Comparison of ENCODE assay signal across 2 cellular contexts in genomic region chr4:6197433-6198174, GRCh38.
TF ChIP-seq lines count a peak whose summit lies in the region.

No MANE protein-coding gene starts in this region.

TF ChIP-seq in GM23338, 12 proteins besides CTCF, POLR2A, EP300 and RAD21:
- TF ChIP-seq JUNB (IDR thresholded peaks at IDR 0.05; ENCODE audit: unreplicated experiment) (no peak), NANOG (IDR thresholded peaks at IDR 0.05; ENCODE audit: borderline replicate concordance) (no peak), ZNF114 (CRISPR knock-in tag; IDR thresholded peaks at IDR 0.05) (no peak)
- TF ChIP-seq, protein P1, sequence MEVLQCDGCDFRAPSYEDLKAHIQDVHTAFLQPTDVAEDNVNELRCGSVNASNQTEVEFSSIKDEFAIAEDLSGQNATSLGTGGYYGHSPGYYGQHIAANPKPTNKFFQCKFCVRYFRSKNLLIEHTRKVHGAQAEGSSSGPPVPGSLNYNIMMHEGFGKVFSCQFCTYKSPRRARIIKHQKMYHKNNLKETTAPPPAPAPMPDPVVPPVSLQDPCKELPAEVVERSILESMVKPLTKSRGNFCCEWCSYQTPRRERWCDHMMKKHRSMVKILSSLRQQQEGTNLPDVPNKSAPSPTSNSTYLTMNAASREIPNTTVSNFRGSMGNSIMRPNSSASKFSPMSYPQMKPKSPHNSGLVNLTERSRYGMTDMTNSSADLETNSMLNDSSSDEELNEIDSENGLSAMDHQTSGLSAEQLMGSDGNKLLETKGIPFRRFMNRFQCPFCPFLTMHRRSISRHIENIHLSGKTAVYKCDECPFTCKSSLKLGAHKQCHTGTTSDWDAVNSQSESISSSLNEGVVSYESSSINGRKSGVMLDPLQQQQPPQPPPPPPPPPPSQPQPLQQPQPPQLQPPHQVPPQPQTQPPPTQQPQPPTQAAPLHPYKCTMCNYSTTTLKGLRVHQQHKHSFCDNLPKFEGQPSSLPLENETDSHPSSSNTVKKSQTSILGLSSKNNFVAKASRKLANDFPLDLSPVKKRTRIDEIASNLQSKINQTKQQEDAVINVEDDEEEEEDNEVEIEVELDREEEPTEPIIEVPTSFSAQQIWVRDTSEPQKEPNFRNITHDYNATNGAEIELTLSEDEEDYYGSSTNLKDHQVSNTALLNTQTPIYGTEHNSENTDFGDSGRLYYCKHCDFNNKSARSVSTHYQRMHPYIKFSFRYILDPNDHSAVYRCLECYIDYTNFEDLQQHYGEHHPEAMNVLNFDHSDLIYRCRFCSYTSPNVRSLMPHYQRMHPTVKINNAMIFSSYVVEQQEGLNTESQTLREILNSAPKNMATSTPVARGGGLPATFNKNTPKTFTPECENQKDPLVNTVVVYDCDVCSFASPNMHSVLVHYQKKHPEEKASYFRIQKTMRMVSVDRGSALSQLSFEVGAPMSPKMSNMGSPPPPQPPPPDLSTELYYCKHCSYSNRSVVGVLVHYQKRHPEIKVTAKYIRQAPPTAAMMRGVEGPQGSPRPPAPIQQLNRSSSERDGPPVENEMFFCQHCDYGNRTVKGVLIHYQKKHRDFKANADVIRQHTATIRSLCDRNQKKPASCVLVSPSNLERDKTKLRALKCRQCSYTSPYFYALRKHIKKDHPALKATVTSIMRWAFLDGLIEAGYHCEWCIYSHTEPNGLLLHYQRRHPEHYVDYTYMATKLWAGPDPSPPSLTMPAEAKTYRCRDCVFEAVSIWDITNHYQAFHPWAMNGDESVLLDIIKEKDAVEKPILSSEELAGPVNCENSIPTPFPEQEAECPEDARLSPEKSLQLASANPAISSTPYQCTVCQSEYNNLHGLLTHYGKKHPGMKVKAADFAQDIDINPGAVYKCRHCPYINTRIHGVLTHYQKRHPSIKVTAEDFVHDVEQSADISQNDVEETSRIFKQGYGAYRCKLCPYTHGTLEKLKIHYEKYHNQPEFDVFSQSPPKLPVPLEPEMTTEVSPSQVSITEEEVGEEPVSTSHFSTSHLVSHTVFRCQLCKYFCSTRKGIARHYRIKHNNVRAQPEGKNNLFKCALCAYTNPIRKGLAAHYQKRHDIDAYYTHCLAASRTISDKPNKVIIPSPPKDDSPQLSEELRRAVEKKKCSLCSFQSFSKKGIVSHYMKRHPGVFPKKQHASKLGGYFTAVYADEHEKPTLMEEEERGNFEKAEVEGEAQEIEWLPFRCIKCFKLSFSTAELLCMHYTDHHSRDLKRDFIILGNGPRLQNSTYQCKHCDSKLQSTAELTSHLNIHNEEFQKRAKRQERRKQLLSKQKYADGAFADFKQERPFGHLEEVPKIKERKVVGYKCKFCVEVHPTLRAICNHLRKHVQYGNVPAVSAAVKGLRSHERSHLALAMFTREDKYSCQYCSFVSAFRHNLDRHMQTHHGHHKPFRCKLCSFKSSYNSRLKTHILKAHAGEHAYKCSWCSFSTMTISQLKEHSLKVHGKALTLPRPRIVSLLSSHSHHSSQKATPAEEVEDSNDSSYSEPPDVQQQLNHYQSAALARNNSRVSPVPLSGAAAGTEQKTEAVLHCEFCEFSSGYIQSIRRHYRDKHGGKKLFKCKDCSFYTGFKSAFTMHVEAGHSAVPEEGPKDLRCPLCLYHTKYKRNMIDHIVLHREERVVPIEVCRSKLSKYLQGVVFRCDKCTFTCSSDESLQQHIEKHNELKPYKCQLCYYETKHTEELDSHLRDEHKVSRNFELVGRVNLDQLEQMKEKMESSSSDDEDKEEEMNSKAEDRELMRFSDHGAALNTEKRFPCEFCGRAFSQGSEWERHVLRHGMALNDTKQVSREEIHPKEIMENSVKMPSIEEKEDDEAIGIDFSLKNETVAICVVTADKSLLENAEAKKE (CRISPR knock-in tag; IDR thresholded peaks at IDR 0.05) = no peak
- TF ChIP-seq, protein P2, sequence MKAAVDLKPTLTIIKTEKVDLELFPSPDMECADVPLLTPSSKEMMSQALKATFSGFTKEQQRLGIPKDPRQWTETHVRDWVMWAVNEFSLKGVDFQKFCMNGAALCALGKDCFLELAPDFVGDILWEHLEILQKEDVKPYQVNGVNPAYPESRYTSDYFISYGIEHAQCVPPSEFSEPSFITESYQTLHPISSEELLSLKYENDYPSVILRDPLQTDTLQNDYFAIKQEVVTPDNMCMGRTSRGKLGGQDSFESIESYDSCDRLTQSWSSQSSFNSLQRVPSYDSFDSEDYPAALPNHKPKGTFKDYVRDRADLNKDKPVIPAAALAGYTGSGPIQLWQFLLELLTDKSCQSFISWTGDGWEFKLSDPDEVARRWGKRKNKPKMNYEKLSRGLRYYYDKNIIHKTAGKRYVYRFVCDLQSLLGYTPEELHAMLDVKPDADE (IDR thresholded peaks at IDR 0.05) = no peak

TF ChIP-seq in HepG2, 621 proteins besides CTCF, POLR2A, EP300 and RAD21:
- TF ChIP-seq, protein P3, sequence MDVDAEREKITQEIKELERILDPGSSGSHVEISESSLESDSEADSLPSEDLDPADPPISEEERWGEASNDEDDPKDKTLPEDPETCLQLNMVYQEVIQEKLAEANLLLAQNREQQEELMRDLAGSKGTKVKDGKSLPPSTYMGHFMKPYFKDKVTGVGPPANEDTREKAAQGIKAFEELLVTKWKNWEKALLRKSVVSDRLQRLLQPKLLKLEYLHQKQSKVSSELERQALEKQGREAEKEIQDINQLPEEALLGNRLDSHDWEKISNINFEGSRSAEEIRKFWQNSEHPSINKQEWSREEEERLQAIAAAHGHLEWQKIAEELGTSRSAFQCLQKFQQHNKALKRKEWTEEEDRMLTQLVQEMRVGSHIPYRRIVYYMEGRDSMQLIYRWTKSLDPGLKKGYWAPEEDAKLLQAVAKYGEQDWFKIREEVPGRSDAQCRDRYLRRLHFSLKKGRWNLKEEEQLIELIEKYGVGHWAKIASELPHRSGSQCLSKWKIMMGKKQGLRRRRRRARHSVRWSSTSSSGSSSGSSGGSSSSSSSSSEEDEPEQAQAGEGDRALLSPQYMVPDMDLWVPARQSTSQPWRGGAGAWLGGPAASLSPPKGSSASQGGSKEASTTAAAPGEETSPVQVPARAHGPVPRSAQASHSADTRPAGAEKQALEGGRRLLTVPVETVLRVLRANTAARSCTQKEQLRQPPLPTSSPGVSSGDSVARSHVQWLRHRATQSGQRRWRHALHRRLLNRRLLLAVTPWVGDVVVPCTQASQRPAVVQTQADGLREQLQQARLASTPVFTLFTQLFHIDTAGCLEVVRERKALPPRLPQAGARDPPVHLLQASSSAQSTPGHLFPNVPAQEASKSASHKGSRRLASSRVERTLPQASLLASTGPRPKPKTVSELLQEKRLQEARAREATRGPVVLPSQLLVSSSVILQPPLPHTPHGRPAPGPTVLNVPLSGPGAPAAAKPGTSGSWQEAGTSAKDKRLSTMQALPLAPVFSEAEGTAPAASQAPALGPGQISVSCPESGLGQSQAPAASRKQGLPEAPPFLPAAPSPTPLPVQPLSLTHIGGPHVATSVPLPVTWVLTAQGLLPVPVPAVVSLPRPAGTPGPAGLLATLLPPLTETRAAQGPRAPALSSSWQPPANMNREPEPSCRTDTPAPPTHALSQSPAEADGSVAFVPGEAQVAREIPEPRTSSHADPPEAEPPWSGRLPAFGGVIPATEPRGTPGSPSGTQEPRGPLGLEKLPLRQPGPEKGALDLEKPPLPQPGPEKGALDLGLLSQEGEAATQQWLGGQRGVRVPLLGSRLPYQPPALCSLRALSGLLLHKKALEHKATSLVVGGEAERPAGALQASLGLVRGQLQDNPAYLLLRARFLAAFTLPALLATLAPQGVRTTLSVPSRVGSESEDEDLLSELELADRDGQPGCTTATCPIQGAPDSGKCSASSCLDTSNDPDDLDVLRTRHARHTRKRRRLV (CRISPR knock-in tag; IDR thresholded peaks at IDR 0.05) = no peak
- TF ChIP-seq TBL1XR1 (IDR thresholded peaks at IDR 0.05; ENCODE audit: borderline replicate concordance, low read length, partially characterized antibody) (no peak), ZFYVE20 (CRISPR knock-in tag; IDR thresholded peaks at IDR 0.05; ENCODE audit: borderline replicate concordance, low read depth) (no peak), PAX8 (CRISPR knock-in tag; IDR thresholded peaks at IDR 0.05; ENCODE audit: borderline replicate concordance) (no peak), ZNF629 (CRISPR knock-in tag; conservative IDR thresholded peaks at IDR 0.05) (no peak), IKZF1 (IDR thresholded peaks at IDR 0.05) (no peak), HOMEZ (CRISPR knock-in tag; IDR thresholded peaks at IDR 0.05; ENCODE audit: low read depth) (no peak), MBNL3 (CRISPR knock-in tag; conservative IDR thresholded peaks at IDR 0.05) (no peak), ZNF7 (CRISPR knock-in tag; IDR thresholded peaks at IDR 0.05) (no peak), PRDM4 (CRISPR knock-in tag; IDR thresholded peaks at IDR 0.05; ENCODE audit: borderline replicate concordance) (no peak), ARNTL (CRISPR knock-in tag; IDR thresholded peaks at IDR 0.05) (no peak), DPF2 (CRISPR knock-in tag; IDR thresholded peaks at IDR 0.05; ENCODE audit: borderline replicate concordance, low read depth) (no peak), SP5 (CRISPR knock-in tag; IDR thresholded peaks at IDR 0.05; ENCODE audit: borderline replicate concordance, low read depth) (no peak), MXD4 (CRISPR knock-in tag; IDR thresholded peaks at IDR 0.05) (no peak), MEIS1 (CRISPR knock-in tag; IDR thresholded peaks at IDR 0.05; ENCODE audit: borderline replicate concordance) (no peak), ZSCAN9 (CRISPR knock-in tag; IDR thresholded peaks at IDR 0.05; ENCODE audit: borderline replicate concordance) (no peak), CBX5 (CRISPR knock-in tag; IDR thresholded peaks at IDR 0.05; ENCODE audit: borderline replicate concordance) (no peak)
- TF ChIP-seq, protein P4, sequence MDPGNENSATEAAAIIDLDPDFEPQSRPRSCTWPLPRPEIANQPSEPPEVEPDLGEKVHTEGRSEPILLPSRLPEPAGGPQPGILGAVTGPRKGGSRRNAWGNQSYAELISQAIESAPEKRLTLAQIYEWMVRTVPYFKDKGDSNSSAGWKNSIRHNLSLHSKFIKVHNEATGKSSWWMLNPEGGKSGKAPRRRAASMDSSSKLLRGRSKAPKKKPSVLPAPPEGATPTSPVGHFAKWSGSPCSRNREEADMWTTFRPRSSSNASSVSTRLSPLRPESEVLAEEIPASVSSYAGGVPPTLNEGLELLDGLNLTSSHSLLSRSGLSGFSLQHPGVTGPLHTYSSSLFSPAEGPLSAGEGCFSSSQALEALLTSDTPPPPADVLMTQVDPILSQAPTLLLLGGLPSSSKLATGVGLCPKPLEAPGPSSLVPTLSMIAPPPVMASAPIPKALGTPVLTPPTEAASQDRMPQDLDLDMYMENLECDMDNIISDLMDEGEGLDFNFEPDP (CRISPR knock-in tag; conservative IDR thresholded peaks at IDR 0.05) = no peak
- TF ChIP-seq, protein P5, sequence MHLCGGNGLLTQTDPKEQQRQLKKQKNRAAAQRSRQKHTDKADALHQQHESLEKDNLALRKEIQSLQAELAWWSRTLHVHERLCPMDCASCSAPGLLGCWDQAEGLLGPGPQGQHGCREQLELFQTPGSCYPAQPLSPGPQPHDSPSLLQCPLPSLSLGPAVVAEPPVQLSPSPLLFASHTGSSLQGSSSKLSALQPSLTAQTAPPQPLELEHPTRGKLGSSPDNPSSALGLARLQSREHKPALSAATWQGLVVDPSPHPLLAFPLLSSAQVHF (CRISPR knock-in tag; IDR thresholded peaks at IDR 0.05) = no peak
- TF ChIP-seq, protein P6, sequence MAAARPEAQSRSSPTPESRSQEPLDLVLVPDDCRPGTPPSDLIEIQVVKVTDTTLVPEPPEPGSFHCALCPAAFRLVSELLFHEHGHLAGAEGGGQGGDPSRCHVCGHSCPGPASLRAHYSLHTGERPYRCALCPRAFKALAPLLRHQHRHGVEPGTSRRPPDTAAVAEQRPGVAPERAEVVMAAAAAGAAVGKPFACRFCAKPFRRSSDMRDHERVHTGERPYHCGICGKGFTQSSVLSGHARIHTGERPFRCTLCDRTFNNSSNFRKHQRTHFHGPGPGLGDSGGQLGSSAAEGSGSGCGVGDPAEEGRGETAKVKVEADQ (CRISPR knock-in tag; IDR thresholded peaks at IDR 0.05; ENCODE audit: borderline replicate concordance) = no peak
